Comparison of ENCODE assay signal across 17 cellular contexts in the genomic region with DNA sequence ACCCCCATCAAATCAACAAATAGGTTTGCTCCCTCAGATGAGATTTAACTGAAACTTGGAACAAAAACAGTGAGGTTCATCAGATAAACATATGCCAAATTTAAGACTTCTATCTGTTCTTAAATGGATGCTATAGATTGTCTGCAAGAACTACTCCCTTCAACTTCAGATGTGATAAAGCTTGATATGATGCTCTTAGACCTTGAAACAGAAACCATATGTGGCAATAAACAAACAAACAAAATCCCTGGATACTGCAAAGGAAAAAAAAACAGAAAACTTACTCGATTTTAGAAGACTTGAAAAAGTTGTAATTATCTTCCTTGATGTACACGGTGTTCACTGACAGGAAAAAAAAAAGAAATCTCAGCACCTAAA.
DNase-seq lines count a peak whose midpoint lies in the region; ATAC-seq and TF ChIP-seq lines count a peak whose summit lies in the region.
"Had no signal": no experiment of that assay in that cellular context is flagged by ENCODE, and none has a peak within 500 bp of the region (broad histone marks: within the 10 kb centered on the region; RNA-seq: fewer than 3 reads in every experiment).

No MANE protein-coding gene starts in this region.

- H3K27ac ChIP-seq in DND-41 (ENCODE audit: low read length) (no peak overlapping the region), subcutaneous abdominal adipose tissue (ENCODE audit: low read depth, low read length) (peak overlapping the region; percentile 51), coronary artery (no peak overlapping the region)
- H3K27ac ChIP-seq: SJSA1 had no signal

- peaks cover 5% of the 10 kb centered on the region for H3K36me3 Mint-ChIP-seq in dendritic cell treated with granulocyte-macrophage colony-stimulating factor and Interleukin-4, amounts not matched to agents 40 ng/mL and 50 ng/mL, for 4 days (ENCODE audit: low read depth)
- peaks cover 7% of the 10 kb centered on the region for H3K36me3 Mint-ChIP-seq in nephron (ENCODE audit: low read depth)
- H3K36me3 Mint-ChIP-seq: IgD-negative memory B cell had no signal

- H3K4me1 ChIP-seq in DND-41 (ENCODE audit: insufficient read depth, low read length) (no peaks in the 10 kb centered on the region), subcutaneous abdominal adipose tissue (ENCODE audit: control insufficient read depth in 5 of 5, insufficient read depth in 5 of 5, low read length in 5 of 5) (peaks cover 7 to 40% (median 25%) of the 10 kb centered on the region in 5 donors)
- H3K4me1 ChIP-seq: SJSA1 had no signal

- intact Hi-C loops in dendritic cell treated with granulocyte-macrophage colony-stimulating factor and Interleukin-4, amounts not matched to agents 40 ng/mL and 50 ng/mL, for 4 days (cut with micrococcal nuclease): loop anchor here (5.0 to 10.0 kb wide), 2 partner anchors 34 to 379 kb away; partner anchors contain the start of gene NRIP1

- TF ChIP-seq CTCF in DND-41 (IDR thresholded peaks at IDR 0.05; ENCODE audit: borderline replicate concordance, extremely low read depth, low read length, poor library complexity, severe bottlenecking): no peak
- TF ChIP-seq CTCF in nephron (IDR thresholded peaks at IDR 0.05; ENCODE audit: unreplicated experiment in 3 of 3): no peak
- TF ChIP-seq CTCF in coronary artery (IDR thresholded peaks at IDR 0.05): no peak

- H3K27me3 ChIP-seq in DND-41 (ENCODE audit: insufficient read depth, low read length, poor library complexity): no peaks in the 10 kb centered on the region
- no peaks in the 10 kb centered on the region for H3K27me3 ChIP-seq in subcutaneous abdominal adipose tissue (ENCODE audit: control insufficient read depth in 5 of 5, insufficient read depth in 4 of 5, low read length in 5 of 5)
- H3K27me3 ChIP-seq: SJSA1 had no signal

- DNase-seq in DND-41: no peak
- DNase-seq in NCI-H82 (lab: John Stamatoyannopoulos, UW): no peak
- DNase-seq in coronary artery (ENCODE audit: low spot score): no peak
- DNase-seq in kidney glomerular epithelial cell (lab: John Stamatoyannopoulos, UW): no peak
- DNase-seq: DMS79, NCI-H1105 treated with DMSO at 0.1 percent for 48 hours, NCI-H2081, NCI-H2171, NCI-H345, NCI-H526 had no signal

- peak overlapping the region; percentile 48; the same call in 1 of the 2 replicates for H2AFZ ChIP-seq in DND-41 (ENCODE audit: low read depth, low read length)

- no peak overlapping the region for H3K4me2 ChIP-seq in DND-41 (ENCODE audit: insufficient read depth, low read length)

- H3K79me2 ChIP-seq in DND-41 (ENCODE audit: insufficient read depth, low read length): no peaks in the 10 kb centered on the region

- H4K20me1 ChIP-seq in DND-41 (ENCODE audit: insufficient read depth, low read length): no peaks in the 10 kb centered on the region

- H3K9me3 ChIP-seq in DND-41 (ENCODE audit: insufficient read depth, low read length, severe bottlenecking) (peaks cover 6% of the 10 kb centered on the region), subcutaneous abdominal adipose tissue (ENCODE audit: control insufficient read depth in 5 of 5, low read length in 5 of 5) (peaks cover 0 to 7% (median 0%) of the 10 kb centered on the region in 5 donors)
- H3K9me3 ChIP-seq: SJSA1 had no signal

- H3K36me3 ChIP-seq in DND-41 (ENCODE audit: insufficient read depth, low read length) (no peaks in the 10 kb centered on the region), subcutaneous abdominal adipose tissue (ENCODE audit: control insufficient read depth in 5 of 5, insufficient read depth in 5 of 5, low read length in 5 of 5) (no peaks in the 10 kb centered on the region)
- H3K36me3 ChIP-seq: SJSA1 had no signal

- H3K4me3 ChIP-seq in DND-41 (ENCODE audit: low read depth in 1 of 2, low read length in 2 of 2) (no peak overlapping the region), subcutaneous abdominal adipose tissue (ENCODE audit: low read depth in 1 of 5, low read length in 5 of 5) (no peak overlapping the region), coronary artery (no peak overlapping the region)
- H3K4me3 ChIP-seq: SJSA1 had no signal

- peaks cover 6% of the 10 kb centered on the region for H3K9me3 Mint-ChIP-seq in dendritic cell treated with granulocyte-macrophage colony-stimulating factor and Interleukin-4, amounts not matched to agents 40 ng/mL and 50 ng/mL, for 4 days
- H3K9me3 Mint-ChIP-seq in nephron: peaks cover 11% of the 10 kb centered on the region

- no peak overlapping the region for H3K4me3 Mint-ChIP-seq in dendritic cell treated with granulocyte-macrophage colony-stimulating factor and Interleukin-4, amounts not matched to agents 40 ng/mL and 50 ng/mL, for 4 days
- H3K4me3 Mint-ChIP-seq in nephron: peak overlapping the region in 1 of 3 experiments; percentile 26
- H3K4me3 Mint-ChIP-seq: B cell, IgD-negative memory B cell had no signal

- H3K4me1 Mint-ChIP-seq in dendritic cell treated with granulocyte-macrophage colony-stimulating factor and Interleukin-4, amounts not matched to agents 40 ng/mL and 50 ng/mL, for 4 days (ENCODE audit: low read depth): peaks cover 38% of the 10 kb centered on the region
- H3K4me1 Mint-ChIP-seq in nephron: peaks cover 37% of the 10 kb centered on the region

- peak overlapping the region; percentile 59 for H3K27ac Mint-ChIP-seq in dendritic cell treated with granulocyte-macrophage colony-stimulating factor and Interleukin-4, amounts not matched to agents 40 ng/mL and 50 ng/mL, for 4 days
- peak overlapping the region; percentile 51 to 91 (median 69) for H3K27ac Mint-ChIP-seq in nephron
- H3K27ac Mint-ChIP-seq: B cell, IgD-negative memory B cell had no signal

- no peak overlapping the region for H3K9ac ChIP-seq in DND-41 (ENCODE audit: low read depth, low read length)
- no peak overlapping the region for H3K9ac ChIP-seq in subcutaneous abdominal adipose tissue (ENCODE audit: low read length in 5 of 5)

- ATAC-seq in DND-41 (ENCODE audit: insufficient read depth, low read depth): no peak
- ATAC-seq: Right ventricle myocardium inferior had no signal

- H3K27me3 Mint-ChIP-seq in dendritic cell treated with granulocyte-macrophage colony-stimulating factor and Interleukin-4, amounts not matched to agents 40 ng/mL and 50 ng/mL, for 4 days: no peaks in the 10 kb centered on the region
- no peaks in the 10 kb centered on the region for H3K27me3 Mint-ChIP-seq in nephron (ENCODE audit: low read depth)
- H3K27me3 Mint-ChIP-seq: B cell, IgD-negative memory B cell had no signal
